In genomic region chr4:56656346-56656643, GRCh38 we compare ENCODE assay signal across 8 cellular contexts. TPM values are rescaled to one million over a fixed set of nuclear protein-coding genes. Genes with fewer than 3 reads are reported as not detected.
A peak's percentile ranks its signal among the peaks of the same experiment; 100 is the strongest.
DNase-seq lines count a peak whose midpoint lies in the region; ATAC-seq and TF ChIP-seq lines count a peak whose summit lies in the region.

No MANE protein-coding gene starts in this region.

- no peak for TF ChIP-seq POLR2A in upper lobe of left lung (IDR thresholded peaks at IDR 0.05)

- peak overlapping the region; percentile 31 to 53 (median 46) for H3K4me3 ChIP-seq in upper lobe of left lung

- no peaks in the 10 kb centered on the region for H3K9me3 ChIP-seq in upper lobe of left lung

- H3K36me3 ChIP-seq in upper lobe of left lung, result no peaks in the 10 kb centered on the region

- peak overlapping the region; percentile 70 for H3K27ac Mint-ChIP-seq in activated CD4-positive, alpha-beta T cell treated with anti-CD3 and anti-CD28 coated beads, Interleukin-2, amount 10 ng/mL, durations not matched to agents 24 days and 14 days
- H3K27ac Mint-ChIP-seq in endothelial cell (ENCODE audit: unreplicated experiment) (no peak overlapping the region), natural killer cell (peak overlapping the region; percentile 91 to 98)

- H3K27me3 Mint-ChIP-seq in activated CD4-positive, alpha-beta T cell treated with anti-CD3 and anti-CD28 coated beads, Interleukin-2, amount 10 ng/mL, durations not matched to agents 24 days and 14 days, result peaks cover 32% of the 10 kb centered on the region
- H3K27me3 Mint-ChIP-seq in endothelial cell (ENCODE audit: unreplicated experiment) (peaks cover 9% of the 10 kb centered on the region), natural killer cell (ENCODE audit: low read depth in 2 of 2) (no peaks in the 10 kb centered on the region)

- no peak for TF ChIP-seq EP300 in upper lobe of left lung (IDR thresholded peaks at IDR 0.05)

- H3K4me1 Mint-ChIP-seq in activated CD4-positive, alpha-beta T cell treated with anti-CD3 and anti-CD28 coated beads, Interleukin-2, amount 10 ng/mL, durations not matched to agents 24 days and 14 days, result peaks cover 49% of the 10 kb centered on the region
- H3K4me1 Mint-ChIP-seq in endothelial cell (ENCODE audit: unreplicated experiment) (peaks cover 26% of the 10 kb centered on the region), natural killer cell (peaks cover 63 to 65% of the 10 kb centered on the region in 2 donors)

- ATAC-seq in GM19023 (IDR thresholded peaks at IDR 0.05; ENCODE audit: unreplicated experiment), result peak; percentile 40
- ATAC-seq in natural killer cell, result peak; percentile 75 to 84 (median 83)
- ATAC-seq in upper lobe of left lung (ENCODE audit: low FRiP score in 2 of 2), result peak in 1 of 2 donors; percentile 35

- DNase-seq in activated CD4-positive, alpha-beta T cell treated with anti-CD3 and anti-CD28 coated beads, Interleukin-2, amount 10 ng/mL, durations not matched to agents 24 days and 14 days, result peak; percentile 77
- DNase-seq in endothelial cell (ENCODE audit: low spot score) (peak; percentile 32), natural killer cell (no peak), upper lobe of left lung (peak; percentile 34 to 84), kidney glomerular epithelial cell (lab: John Stamatoyannopoulos, UW) (no peak), NCI-H446 (lab: John Stamatoyannopoulos, UW) (no peak), SKM-1 (lab: John Stamatoyannopoulos, UW; ENCODE audit: unreplicated experiment) (no peak)

- peak overlapping the region in 3 of 4 donors; percentile 50 to 76 (median 73) for H3K27ac ChIP-seq in upper lobe of left lung

- peaks cover 0 to 13% (median 8%) of the 10 kb centered on the region in 4 donors for H3K27me3 ChIP-seq in upper lobe of left lung

- H3K4me3 Mint-ChIP-seq in activated CD4-positive, alpha-beta T cell treated with anti-CD3 and anti-CD28 coated beads, Interleukin-2, amount 10 ng/mL, durations not matched to agents 24 days and 14 days, result peak overlapping the region; percentile 81
- peak overlapping the region; percentile 87 for H3K4me3 Mint-ChIP-seq in endothelial cell (ENCODE audit: unreplicated experiment)
- H3K4me3 Mint-ChIP-seq in natural killer cell, result peak overlapping the region; percentile 91

- intact Hi-C loops in activated CD4-positive, alpha-beta T cell treated with anti-CD3 and anti-CD28 coated beads, Interleukin-2, amount 10 ng/mL, durations not matched to agents 24 days and 14 days (cut with micrococcal nuclease), result loop anchor here (1.0 to 10.0 kb wide), 6 partner anchors 15 to 319 kb away; partner anchors contain the start of genes NOA1, POLR2B and SRP72
- intact Hi-C loops in natural killer cell (cut with micrococcal nuclease), result loop anchor here (1.0 to 10.0 kb wide), 5 partner anchors 8 to 1109 kb away; partner anchors contain the start of genes CLOCK and REST

- no peaks in the 10 kb centered on the region for H3K9me3 Mint-ChIP-seq in activated CD4-positive, alpha-beta T cell treated with anti-CD3 and anti-CD28 coated beads, Interleukin-2, amount 10 ng/mL, durations not matched to agents 24 days and 14 days
- H3K9me3 Mint-ChIP-seq in endothelial cell (ENCODE audit: unreplicated experiment) (no peaks in the 10 kb centered on the region), natural killer cell (no peaks in the 10 kb centered on the region)

- 22 to 23% methylated on average over 8 to 19 of the region's 19 CpGs for WGBS in upper lobe of left lung, 2 donors

- H3K4me1 ChIP-seq in upper lobe of left lung, result peaks cover 20 to 37% (median 32%) of the 10 kb centered on the region in 4 donors

- H3K36me3 Mint-ChIP-seq in activated CD4-positive, alpha-beta T cell treated with anti-CD3 and anti-CD28 coated beads, Interleukin-2, amount 10 ng/mL, durations not matched to agents 24 days and 14 days (ENCODE audit: low read depth), result peaks cover 16% of the 10 kb centered on the region
- H3K36me3 Mint-ChIP-seq in endothelial cell (ENCODE audit: low read depth, unreplicated experiment) (peaks cover 4% of the 10 kb centered on the region), natural killer cell (no peaks in the 10 kb centered on the region)

- TF ChIP-seq CTCF in endothelial cell (IDR thresholded peaks at IDR 0.05; ENCODE audit: unreplicated experiment) (no peak), natural killer cell (IDR thresholded peaks at IDR 0.05) (peak; percentile 53), upper lobe of left lung (IDR thresholded peaks at IDR 0.05) (peak in 2 of 6 experiments; percentile 3 to 9)

RNA-seq across cellular contexts. Expression of gene HOPX, which starts 24.8 kb away (rescaled TPM):
- 86.3 and 88.5 TPM in 2 replicates for total RNA-seq in activated CD4-positive, alpha-beta T cell treated with anti-CD3 and anti-CD28 coated beads, Interleukin-2, amount 10 ng/mL, durations not matched to agents 24 days and 14 days
- total RNA-seq in endothelial cell (ENCODE audit: unreplicated experiment), result 4.2 TPM
- total RNA-seq in natural killer cell, result 100 to 1,000 TPM; 152 to 240 (median 167) TPM
- total RNA-seq in upper lobe of left lung, result 1,000 to 10,000 TPM in 2 of 6 donors, 100 to 1,000 TPM in 4; 235 to 1,594 (median 506) TPM

Comparison
In these comparisons a context has a peak if more than half of its experiments do, and no peak if none do; other contexts are left out.
1. DNase-seq: peak in activated CD4-positive, alpha-beta T cell treated with anti-CD3 and anti-CD28 coated beads, Interleukin-2, amount 10 ng/mL, durations not matched to agents 24 days and 14 days (single experiment), endothelial cell (single experiment) and upper lobe of left lung (2 of 2); none in natural killer cell (single experiment), kidney glomerular epithelial cell (single experiment), NCI-H446 (0 of 2) and SKM-1 (single experiment).
2. RNA of gene HOPX, which starts 24.8 kb away (total RNA-seq): 235 to 1,594 TPM in upper lobe of left lung, 152 to 240 TPM in natural killer cell and 86.3 to 88.5 TPM in activated CD4-positive, alpha-beta T cell treated with anti-CD3 and anti-CD28 coated beads, Interleukin-2, amount 10 ng/mL, durations not matched to agents 24 days and 14 days; 4.2 TPM in endothelial cell (single experiment); every median in the first group is over 10 times any median in the second.
3. Peak in every context shown above with its lines, with median percentiles within 50 percentile points of each other: H3K4me3 Mint-ChIP-seq.